1 cellular context compared by ENCODE assay signal in genomic region chr5:40991981-40992559, GRCh38.
A peak's percentile ranks its signal among the peaks of the same experiment; 100 is the strongest.
TF ChIP-seq lines count a peak whose summit lies in the region.

No MANE protein-coding gene starts in this region.

TF ChIP-seq in HepG2, 621 proteins besides CTCF, POLR2A, EP300 and RAD21 (continued from another document):
- TF ChIP-seq PREB (CRISPR knock-in tag; IDR thresholded peaks at IDR 0.05): no peak
- TF ChIP-seq THAP7 (CRISPR knock-in tag; IDR thresholded peaks at IDR 0.05): 0 out of 2 replicates have a peak, but pooled peaks have one; percentile 13
- 0 out of 2 replicates have a peak, but pooled peaks have one; percentile 27 for TF ChIP-seq HNF4A (CRISPR knock-in tag; IDR thresholded peaks at IDR 0.05)
- no peak for TF ChIP-seq JARID2 (CRISPR knock-in tag; IDR thresholded peaks at IDR 0.05; ENCODE audit: insufficient replicate concordance)
- TF ChIP-seq TRIM24 (CRISPR knock-in tag; IDR thresholded peaks at IDR 0.05): no peak
